12 cellular contexts compared by ENCODE assay signal in the genomic region with DNA sequence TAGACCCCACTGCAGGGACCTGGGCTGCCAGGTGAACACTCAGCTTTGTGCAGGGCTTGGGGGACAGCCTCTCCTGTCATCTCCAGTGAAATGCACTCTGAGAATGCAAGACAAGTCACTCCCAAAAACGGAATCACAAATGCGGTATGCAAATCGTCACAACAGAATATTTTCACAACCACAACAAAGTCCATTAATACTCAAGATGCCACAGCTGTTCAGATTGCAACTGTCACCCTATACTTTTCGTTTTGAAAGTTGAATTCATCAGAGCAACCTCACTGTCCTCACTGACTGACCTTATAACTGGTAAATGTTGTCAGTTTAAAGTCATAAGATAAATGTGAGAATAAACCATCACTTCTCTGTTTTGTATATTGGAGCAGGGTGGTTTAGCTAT. TPM values are rescaled to one million over a fixed set of nuclear protein-coding genes. Genes with fewer than 3 reads are reported as not detected.
DNase-seq lines count a peak whose midpoint lies in the region; ATAC-seq, FAIRE-seq and TF ChIP-seq lines count a peak whose summit lies in the region.
"Had no signal": no experiment of that assay in that cellular context is flagged by ENCODE, and none has a peak within 500 bp of the region (broad histone marks: within the 10 kb centered on the region; RNA-seq: fewer than 3 reads in every experiment).

No MANE protein-coding gene starts in this region.

- peak; percentile 44 for ATAC-seq in GM19372 (IDR thresholded peaks at IDR 0.05; ENCODE audit: low read depth, unreplicated experiment)
- ATAC-seq in HG03039 (IDR thresholded peaks at IDR 0.05; ENCODE audit: unreplicated experiment), result peak; percentile 38

- H3K4me3 ChIP-seq in effector memory CD4-positive, alpha-beta T cell (ENCODE audit: insufficient read depth, low read depth, low read length, poor library complexity, severe bottlenecking), result no peak overlapping the region
- H3K4me3 ChIP-seq: neural progenitor cell, vagina had no signal

- POLR2A ChIA-PET in activated CD4-positive, alpha-beta memory T cell treated with anti-CD3 and anti-CD28 coated beads for 36 hours (lab: Charles Lee), result interaction anchor here (0.8 to 1.4 kb wide), 4 partner anchors 11 to 17 kb away, joined by 3 to 6 read pairs (median 4); a partner anchor contains a TSS

- peaks cover 67% of the 10 kb centered on the region for H3K4me1 Mint-ChIP-seq in activated CD4-positive, alpha-beta memory T cell treated with anti-CD3 and anti-CD28 coated beads for 36 hours (ENCODE audit: low read depth)
- H3K4me1 Mint-ChIP-seq: neural progenitor cell had no signal

- intact Hi-C loops in activated CD4-positive, alpha-beta memory T cell treated with anti-CD3 and anti-CD28 coated beads for 36 hours (cut with micrococcal nuclease), result loop anchor here (5.0 kb wide), 1 partner anchor 51 kb away; no protein-coding TSS in a partner anchor

- in situ Hi-C loops in GM13977 (cut with MboI; ENCODE audit: low pct_unique_long_range_greater_than_20kb, low sequenced_read_pairs, unreplicated experiment), result no loop called here

- peak; percentile 44 for DNase-seq in GM13977 (ENCODE audit: low spot score)
- peak; percentile 56 for DNase-seq in activated CD4-positive, alpha-beta memory T cell treated with anti-CD3 and anti-CD28 coated beads for 36 hours
- no peak for DNase-seq in NCI-H2171 (lab: John Stamatoyannopoulos, UW)
- no peak for DNase-seq in effector memory CD4-positive, alpha-beta T cell
- no peak for DNase-seq in H54 (ENCODE audit: insufficient read length, low spot score)
- DNase-seq in GM19240 (ENCODE audit: insufficient read length, low spot score), result no peak
- DNase-seq: activated gamma-delta T cell; stimulated activated CD4-positive, alpha-beta T cell treated with anti-CD3 and anti-CD28 coated beads, Interleukin-4, amount 100 ng/mL, for 4 hours had no signal

- TF ChIP-seq CTCF in GM13977 (IDR thresholded peaks at IDR 0.05; ENCODE audit: extremely low read depth, insufficient read depth, missing control alignments), result no peak

- H3K36me3 ChIP-seq in effector memory CD4-positive, alpha-beta T cell (ENCODE audit: control insufficient read depth, insufficient read depth, low read length), result no peaks in the 10 kb centered on the region
- H3K36me3 ChIP-seq: neural progenitor cell, vagina had no signal

- H3K9me3 ChIP-seq in effector memory CD4-positive, alpha-beta T cell (ENCODE audit: control insufficient read depth, low read length), result no peaks in the 10 kb centered on the region
- H3K9me3 ChIP-seq: vagina had no signal

- no peaks in the 10 kb centered on the region for H3K27me3 Mint-ChIP-seq in activated CD4-positive, alpha-beta memory T cell treated with anti-CD3 and anti-CD28 coated beads for 36 hours

- no peak overlapping the region for H3K4me3 Mint-ChIP-seq in activated CD4-positive, alpha-beta memory T cell treated with anti-CD3 and anti-CD28 coated beads for 36 hours
- H3K4me3 Mint-ChIP-seq: neural progenitor cell had no signal

- no peaks in the 10 kb centered on the region for H3K27me3 ChIP-seq in effector memory CD4-positive, alpha-beta T cell (replicated peaks; ENCODE audit: control insufficient read depth, insufficient read depth, low read length, poor library complexity, severe bottlenecking)
- H3K27me3 ChIP-seq: neural progenitor cell, vagina had no signal

- TF ChIP-seq POLR2A in H54 (IDR thresholded peaks at IDR 0.05; ENCODE audit: low read depth, low read length), result no peak

- H3K36me3 Mint-ChIP-seq in activated CD4-positive, alpha-beta memory T cell treated with anti-CD3 and anti-CD28 coated beads for 36 hours, result peaks cover 35% of the 10 kb centered on the region
- H3K36me3 Mint-ChIP-seq: neural progenitor cell had no signal

- H3K4me1 ChIP-seq in effector memory CD4-positive, alpha-beta T cell (ENCODE audit: control insufficient read depth, insufficient read depth, low read length, poor library complexity, severe bottlenecking), result peaks cover 50% of the 10 kb centered on the region
- H3K4me1 ChIP-seq: vagina had no signal

- peak overlapping the region; percentile 84 for H3K27ac Mint-ChIP-seq in activated CD4-positive, alpha-beta memory T cell treated with anti-CD3 and anti-CD28 coated beads for 36 hours
- H3K27ac Mint-ChIP-seq: neural progenitor cell had no signal

- H3K27ac ChIP-seq in effector memory CD4-positive, alpha-beta T cell (ENCODE audit: insufficient read depth, low read length, poor library complexity, severe bottlenecking), result no peak overlapping the region
- H3K27ac ChIP-seq: neural progenitor cell, vagina had no signal

- CTCF ChIA-PET in activated CD4-positive, alpha-beta memory T cell treated with anti-CD3 and anti-CD28 coated beads for 36 hours (lab: Charles Lee), result interaction anchor here (0.6 to 0.9 kb wide), 2 partner anchors 15 to 16 kb away, joined by 3 to 4 read pairs; a partner anchor contains a TSS

- peaks cover 18% of the 10 kb centered on the region for H3K9me3 Mint-ChIP-seq in activated CD4-positive, alpha-beta memory T cell treated with anti-CD3 and anti-CD28 coated beads for 36 hours

- no peak for FAIRE-seq in H54 (lab: Jason Lieb, UNC)

RNA-seq across cellular contexts. Expression of a gene that starts 16.6 kb away (rescaled TPM):
- 10 to 100 TPM; 17.7 to 18.1 TPM for total RNA-seq in activated CD4-positive, alpha-beta memory T cell treated with anti-CD3 and anti-CD28 coated beads for 36 hours

Comparison
In these comparisons a context has a peak if more than half of its experiments do, and no peak if none do; other contexts are left out.
1. DNase-seq: peak in GM13977 (single experiment) and activated CD4-positive, alpha-beta memory T cell treated with anti-CD3 and anti-CD28 coated beads for 36 hours (single experiment); none in NCI-H2171 (single experiment), effector memory CD4-positive, alpha-beta T cell (0 of 3), H54 (single experiment) and GM19240 (single experiment).